ENCODE assay signal across 1 cellular context in the genomic region with DNA sequence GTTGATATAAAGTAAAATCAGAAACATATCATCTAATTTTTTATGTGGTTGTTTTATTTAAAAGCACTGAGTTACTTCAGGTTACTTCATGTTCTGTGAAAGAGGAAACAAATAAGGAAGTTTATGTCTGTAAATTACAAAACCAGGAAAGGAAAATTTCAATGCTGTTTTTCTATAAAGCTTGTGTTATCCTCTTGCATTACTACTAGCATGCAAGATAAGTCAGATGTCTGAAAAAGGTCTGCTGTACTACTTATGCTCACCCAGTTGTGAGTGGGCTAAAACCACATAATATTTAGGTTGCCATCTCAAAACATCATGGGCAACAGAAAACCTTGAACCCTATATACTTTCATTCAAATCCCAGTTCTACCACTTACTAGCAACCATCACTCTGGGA.
TF ChIP-seq lines count a peak whose summit lies in the region.

No MANE protein-coding gene starts in this region.

TF ChIP-seq in HepG2, 621 proteins besides CTCF, POLR2A, EP300 and RAD21:
- TF ChIP-seq, protein P1, sequence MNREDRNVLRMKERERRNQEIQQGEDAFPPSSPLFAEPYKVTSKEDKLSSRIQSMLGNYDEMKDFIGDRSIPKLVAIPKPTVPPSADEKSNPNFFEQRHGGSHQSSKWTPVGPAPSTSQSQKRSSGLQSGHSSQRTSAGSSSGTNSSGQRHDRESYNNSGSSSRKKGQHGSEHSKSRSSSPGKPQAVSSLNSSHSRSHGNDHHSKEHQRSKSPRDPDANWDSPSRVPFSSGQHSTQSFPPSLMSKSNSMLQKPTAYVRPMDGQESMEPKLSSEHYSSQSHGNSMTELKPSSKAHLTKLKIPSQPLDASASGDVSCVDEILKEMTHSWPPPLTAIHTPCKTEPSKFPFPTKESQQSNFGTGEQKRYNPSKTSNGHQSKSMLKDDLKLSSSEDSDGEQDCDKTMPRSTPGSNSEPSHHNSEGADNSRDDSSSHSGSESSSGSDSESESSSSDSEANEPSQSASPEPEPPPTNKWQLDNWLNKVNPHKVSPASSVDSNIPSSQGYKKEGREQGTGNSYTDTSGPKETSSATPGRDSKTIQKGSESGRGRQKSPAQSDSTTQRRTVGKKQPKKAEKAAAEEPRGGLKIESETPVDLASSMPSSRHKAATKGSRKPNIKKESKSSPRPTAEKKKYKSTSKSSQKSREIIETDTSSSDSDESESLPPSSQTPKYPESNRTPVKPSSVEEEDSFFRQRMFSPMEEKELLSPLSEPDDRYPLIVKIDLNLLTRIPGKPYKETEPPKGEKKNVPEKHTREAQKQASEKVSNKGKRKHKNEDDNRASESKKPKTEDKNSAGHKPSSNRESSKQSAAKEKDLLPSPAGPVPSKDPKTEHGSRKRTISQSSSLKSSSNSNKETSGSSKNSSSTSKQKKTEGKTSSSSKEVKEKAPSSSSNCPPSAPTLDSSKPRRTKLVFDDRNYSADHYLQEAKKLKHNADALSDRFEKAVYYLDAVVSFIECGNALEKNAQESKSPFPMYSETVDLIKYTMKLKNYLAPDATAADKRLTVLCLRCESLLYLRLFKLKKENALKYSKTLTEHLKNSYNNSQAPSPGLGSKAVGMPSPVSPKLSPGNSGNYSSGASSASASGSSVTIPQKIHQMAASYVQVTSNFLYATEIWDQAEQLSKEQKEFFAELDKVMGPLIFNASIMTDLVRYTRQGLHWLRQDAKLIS (CRISPR knock-in tag; IDR thresholded peaks at IDR 0.05), result no peak
- TF ChIP-seq ZNF232 (CRISPR knock-in tag; IDR thresholded peaks at IDR 0.05; ENCODE audit: borderline replicate concordance), result no peak
- TF ChIP-seq ZNF567 (CRISPR knock-in tag; IDR thresholded peaks at IDR 0.05; ENCODE audit: borderline replicate concordance), result no peak
- no peak for TF ChIP-seq FOSL2 (CRISPR knock-in tag; IDR thresholded peaks at IDR 0.05)
- no peak for TF ChIP-seq JDP2 (CRISPR knock-in tag; IDR thresholded peaks at IDR 0.05; ENCODE audit: borderline replicate concordance)
- no peak for TF ChIP-seq ZNF263 (CRISPR knock-in tag; IDR thresholded peaks at IDR 0.05)
